In genomic region chr3:161977063-161977462, GRCh38 we compare ENCODE assay signal across 13 cellular contexts.
DNase-seq lines count a peak whose midpoint lies in the region; ATAC-seq and TF ChIP-seq lines count a peak whose summit lies in the region.
"Had no signal": no experiment of that assay in that cellular context is flagged by ENCODE, and none has a peak within 500 bp of the region (broad histone marks: within the 10 kb centered on the region; RNA-seq: fewer than 3 reads in every experiment).

No MANE protein-coding gene starts in this region.

- peak overlapping the region; percentile 25; the same call in 1 of the 2 replicates for H3K4me2 ChIP-seq in KMS-11
- H3K4me2 ChIP-seq: hepatocyte had no signal

- peaks cover 14% of the 10 kb centered on the region for H3K4me1 ChIP-seq in KMS-11 (ENCODE audit: low read depth, poor library complexity, severe bottlenecking)
- H3K4me1 ChIP-seq: lower lobe of right lung had no signal

- ATAC-seq in GM19351 (IDR thresholded peaks at IDR 0.05; ENCODE audit: unreplicated experiment) = peak; percentile 73
- ATAC-seq in left ventricle myocardium superior = no peak
- ATAC-seq in HG03139 (IDR thresholded peaks at IDR 0.05; ENCODE audit: unreplicated experiment) = no peak
- ATAC-seq: lower lobe of right lung had no signal

- intact Hi-C loops in left ventricle myocardium superior (cut with micrococcal nuclease) = no loop called here

- TF ChIP-seq CTCF in AG09309 (IDR thresholded peaks at IDR 0.05; ENCODE audit: control insufficient read depth, insufficient read depth, low read depth, low read length, missing control alignments) = no peak
- TF ChIP-seq CTCF in KMS-11 (conservative IDR thresholded peaks at IDR 0.05; ENCODE audit: low read depth, low read length) = no peak
- TF ChIP-seq CTCF in fibroblast of mammary gland (conservative IDR thresholded peaks at IDR 0.05; ENCODE audit: control insufficient read depth, insufficient read depth, low read depth, low read length) = no peak

- H3K4me3 ChIP-seq in AG09309 (ENCODE audit: control insufficient read depth, low read depth, low read length) = no peak overlapping the region
- no peak overlapping the region for H3K4me3 ChIP-seq in KMS-11 (IDR thresholded peaks at IDR 0.05; ENCODE audit: insufficient read depth, low read depth, low read length)
- no peak overlapping the region for H3K4me3 ChIP-seq in fibroblast of mammary gland (ENCODE audit: control insufficient read depth, low read depth, low read length)
- H3K4me3 ChIP-seq: hepatocyte, lower lobe of right lung had no signal

- peak overlapping the region; percentile 25; the same call in 1 of the 2 replicates for H2AFZ ChIP-seq in KMS-11 (ENCODE audit: low read depth)
- H2AFZ ChIP-seq: hepatocyte had no signal

- no peak overlapping the region for H3K9ac ChIP-seq in KMS-11

- no peaks in the 10 kb centered on the region for H3K79me2 ChIP-seq in KMS-11 (ENCODE audit: insufficient read depth, low read depth)
- H3K79me2 ChIP-seq: hepatocyte had no signal

- H3K27ac ChIP-seq in KMS-11 = no peak overlapping the region
- H3K27ac ChIP-seq: hepatocyte, lower lobe of right lung had no signal

- H3K27me3 ChIP-seq in KMS-11 (ENCODE audit: insufficient read depth, low read depth) = no peaks in the 10 kb centered on the region
- H3K27me3 ChIP-seq: hepatocyte had no signal

- no peaks in the 10 kb centered on the region for H4K20me1 ChIP-seq in KMS-11 (ENCODE audit: insufficient read depth)

- H3K36me3 ChIP-seq in KMS-11 (ENCODE audit: insufficient read depth) = no peaks in the 10 kb centered on the region
- H3K36me3 ChIP-seq: lower lobe of right lung had no signal

- peak; percentile 21 for DNase-seq in AG09309 (ENCODE audit: low read depth)
- DNase-seq in fibroblast of mammary gland (ENCODE audit: low read depth) = peak; percentile 80
- no peak for DNase-seq in left ventricle myocardium superior
- no peak for DNase-seq in nucleus accumbens (lab: John Stamatoyannopoulos, UW)
- DNase-seq in stimulated activated naive CD4-positive, alpha-beta T cell treated with Interleukin-2 at 50 U/mL for 16 hours (lab: John Stamatoyannopoulos, UW) = no peak
- DNase-seq: AML-193, lower lobe of right lung, NCI-H345, SIG-M5 had no signal

Comparison
In these comparisons a context has a peak if more than half of its experiments do, and no peak if none do; other contexts are left out.
1. DNase-seq: peak in AG09309 (single experiment) and fibroblast of mammary gland (single experiment); none in left ventricle myocardium superior (single experiment), nucleus accumbens (0 of 56) and stimulated activated naive CD4-positive, alpha-beta T cell treated with Interleukin-2 at 50 U/mL for 16 hours (single experiment).